ENCODE assay signal across 1 cellular context in genomic region chr10:5493698-5494097, GRCh38.
TF ChIP-seq lines count a peak whose summit lies in the region.

No MANE protein-coding gene starts in this region.

TF ChIP-seq in HepG2, 621 proteins besides CTCF, POLR2A, EP300 and RAD21 (continued from another document and continues in another):
- TF ChIP-seq, protein P1, sequence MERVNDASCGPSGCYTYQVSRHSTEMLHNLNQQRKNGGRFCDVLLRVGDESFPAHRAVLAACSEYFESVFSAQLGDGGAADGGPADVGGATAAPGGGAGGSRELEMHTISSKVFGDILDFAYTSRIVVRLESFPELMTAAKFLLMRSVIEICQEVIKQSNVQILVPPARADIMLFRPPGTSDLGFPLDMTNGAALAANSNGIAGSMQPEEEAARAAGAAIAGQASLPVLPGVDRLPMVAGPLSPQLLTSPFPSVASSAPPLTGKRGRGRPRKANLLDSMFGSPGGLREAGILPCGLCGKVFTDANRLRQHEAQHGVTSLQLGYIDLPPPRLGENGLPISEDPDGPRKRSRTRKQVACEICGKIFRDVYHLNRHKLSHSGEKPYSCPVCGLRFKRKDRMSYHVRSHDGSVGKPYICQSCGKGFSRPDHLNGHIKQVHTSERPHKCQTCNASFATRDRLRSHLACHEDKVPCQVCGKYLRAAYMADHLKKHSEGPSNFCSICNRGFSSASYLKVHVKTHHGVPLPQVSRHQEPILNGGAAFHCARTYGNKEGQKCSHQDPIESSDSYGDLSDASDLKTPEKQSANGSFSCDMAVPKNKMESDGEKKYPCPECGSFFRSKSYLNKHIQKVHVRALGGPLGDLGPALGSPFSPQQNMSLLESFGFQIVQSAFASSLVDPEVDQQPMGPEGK (CRISPR knock-in tag; IDR thresholded peaks at IDR 0.05) = peak; percentile 55; the same call in 1 of the 2 replicates
- TF ChIP-seq ZBTB4 (CRISPR knock-in tag; IDR thresholded peaks at IDR 0.05; ENCODE audit: borderline replicate concordance) (no peak), RFX1 (IDR thresholded peaks at IDR 0.05) (no peak), KDM5A (IDR thresholded peaks at IDR 0.05; ENCODE audit: borderline replicate concordance, low read length) (no peak), SKI (IDR thresholded peaks at IDR 0.05; ENCODE audit: partially characterized antibody) (no peak), TEAD3 (CRISPR knock-in tag; optimal IDR thresholded peaks at IDR 0.05; ENCODE audit: borderline replicate concordance) (peak; percentile 82), ZNF616 (CRISPR knock-in tag; IDR thresholded peaks at IDR 0.05; ENCODE audit: low read depth) (no peak), HOXA3 (CRISPR knock-in tag; IDR thresholded peaks at IDR 0.05) (no peak; the same call in 1 of the 2 replicates), HNF4A (CRISPR knock-in tag; IDR thresholded peaks at IDR 0.05) (peak; percentile 41; the same call in 1 of the 2 replicates), LCORL (IDR thresholded peaks at IDR 0.05) (no peak), LCORL (CRISPR knock-in tag; IDR thresholded peaks at IDR 0.05) (peak; percentile 87), CCDC6 (CRISPR knock-in tag; IDR thresholded peaks at IDR 0.05) (peak; percentile 59; the same call in 1 of the 2 replicates), ZNF432 (CRISPR knock-in tag; IDR thresholded peaks at IDR 0.05; ENCODE audit: borderline replicate concordance) (no peak), PAF1 (CRISPR knock-in tag; IDR thresholded peaks at IDR 0.05) (no peak), ATF4 (CRISPR knock-in tag; IDR thresholded peaks at IDR 0.05) (no peak), HNRNPK (IDR thresholded peaks at IDR 0.05; ENCODE audit: low read depth, low read length, poor library complexity, severe bottlenecking) (no peak), PAWR (CRISPR knock-in tag; IDR thresholded peaks at IDR 0.05; ENCODE audit: borderline replicate concordance) (no peak), NFRKB (IDR thresholded peaks at IDR 0.05) (no peak), SMC3 (IDR thresholded peaks at IDR 0.05; ENCODE audit: low read length) (no peak), SIN3A (IDR thresholded peaks at IDR 0.05; ENCODE audit: borderline replicate concordance, low read depth, low read length) (no peak), ZNF276 (CRISPR knock-in tag; IDR thresholded peaks at IDR 0.05; ENCODE audit: low read depth) (no peak), PLRG1 (conservative IDR thresholded peaks at IDR 0.05) (no peak), SOX13 (IDR thresholded peaks at IDR 0.05) (no peak), SOX13 (CRISPR knock-in tag; conservative IDR thresholded peaks at IDR 0.05 in 1 of 2, IDR thresholded peaks at IDR 0.05 in 1 of 2) (peak in 1 of 2 experiments; percentile 42; a peak in 1 of 4 replicates), TBX2 (CRISPR knock-in tag; IDR thresholded peaks at IDR 0.05; ENCODE audit: borderline replicate concordance) (peak; percentile 67), ELK4 (CRISPR knock-in tag; IDR thresholded peaks at IDR 0.05; ENCODE audit: borderline replicate concordance) (no peak)
- TF ChIP-seq, protein P2, sequence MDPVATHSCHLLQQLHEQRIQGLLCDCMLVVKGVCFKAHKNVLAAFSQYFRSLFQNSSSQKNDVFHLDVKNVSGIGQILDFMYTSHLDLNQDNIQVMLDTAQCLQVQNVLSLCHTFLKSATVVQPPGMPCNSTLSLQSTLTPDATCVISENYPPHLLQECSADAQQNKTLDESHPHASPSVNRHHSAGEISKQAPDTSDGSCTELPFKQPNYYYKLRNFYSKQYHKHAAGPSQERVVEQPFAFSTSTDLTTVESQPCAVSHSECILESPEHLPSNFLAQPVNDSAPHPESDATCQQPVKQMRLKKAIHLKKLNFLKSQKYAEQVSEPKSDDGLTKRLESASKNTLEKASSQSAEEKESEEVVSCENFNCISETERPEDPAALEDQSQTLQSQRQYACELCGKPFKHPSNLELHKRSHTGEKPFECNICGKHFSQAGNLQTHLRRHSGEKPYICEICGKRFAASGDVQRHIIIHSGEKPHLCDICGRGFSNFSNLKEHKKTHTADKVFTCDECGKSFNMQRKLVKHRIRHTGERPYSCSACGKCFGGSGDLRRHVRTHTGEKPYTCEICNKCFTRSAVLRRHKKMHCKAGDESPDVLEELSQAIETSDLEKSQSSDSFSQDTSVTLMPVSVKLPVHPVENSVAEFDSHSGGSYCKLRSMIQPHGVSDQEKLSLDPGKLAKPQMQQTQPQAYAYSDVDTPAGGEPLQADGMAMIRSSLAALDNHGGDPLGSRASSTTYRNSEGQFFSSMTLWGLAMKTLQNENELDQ (CRISPR knock-in tag; IDR thresholded peaks at IDR 0.05; ENCODE audit: borderline replicate concordance) = no peak
- TF ChIP-seq, protein P3, sequence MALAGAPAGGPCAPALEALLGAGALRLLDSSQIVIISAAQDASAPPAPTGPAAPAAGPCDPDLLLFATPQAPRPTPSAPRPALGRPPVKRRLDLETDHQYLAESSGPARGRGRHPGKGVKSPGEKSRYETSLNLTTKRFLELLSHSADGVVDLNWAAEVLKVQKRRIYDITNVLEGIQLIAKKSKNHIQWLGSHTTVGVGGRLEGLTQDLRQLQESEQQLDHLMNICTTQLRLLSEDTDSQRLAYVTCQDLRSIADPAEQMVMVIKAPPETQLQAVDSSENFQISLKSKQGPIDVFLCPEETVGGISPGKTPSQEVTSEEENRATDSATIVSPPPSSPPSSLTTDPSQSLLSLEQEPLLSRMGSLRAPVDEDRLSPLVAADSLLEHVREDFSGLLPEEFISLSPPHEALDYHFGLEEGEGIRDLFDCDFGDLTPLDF (CRISPR knock-in tag; IDR thresholded peaks at IDR 0.05) = no peak
- TF ChIP-seq, protein P4, sequence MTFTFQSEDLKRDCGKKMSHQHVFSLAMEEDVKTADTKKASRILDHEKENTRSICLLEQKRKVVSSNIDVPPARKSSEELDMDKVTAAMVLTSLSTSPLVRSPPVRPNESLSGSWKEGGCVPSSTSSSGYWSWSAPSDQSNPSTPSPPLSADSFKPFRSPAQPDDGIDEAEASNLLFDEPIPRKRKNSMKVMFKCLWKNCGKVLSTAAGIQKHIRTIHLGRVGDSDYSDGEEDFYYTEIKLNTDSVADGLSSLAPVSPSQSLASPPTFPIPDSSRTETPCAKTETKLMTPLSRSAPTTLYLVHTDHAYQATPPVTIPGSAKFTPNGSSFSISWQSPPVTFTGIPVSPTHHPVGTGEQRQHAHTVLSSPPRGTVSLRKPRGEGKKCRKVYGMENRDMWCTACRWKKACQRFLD (CRISPR knock-in tag; IDR thresholded peaks at IDR 0.05; ENCODE audit: borderline replicate concordance) = no peak
- TF ChIP-seq, protein P5, sequence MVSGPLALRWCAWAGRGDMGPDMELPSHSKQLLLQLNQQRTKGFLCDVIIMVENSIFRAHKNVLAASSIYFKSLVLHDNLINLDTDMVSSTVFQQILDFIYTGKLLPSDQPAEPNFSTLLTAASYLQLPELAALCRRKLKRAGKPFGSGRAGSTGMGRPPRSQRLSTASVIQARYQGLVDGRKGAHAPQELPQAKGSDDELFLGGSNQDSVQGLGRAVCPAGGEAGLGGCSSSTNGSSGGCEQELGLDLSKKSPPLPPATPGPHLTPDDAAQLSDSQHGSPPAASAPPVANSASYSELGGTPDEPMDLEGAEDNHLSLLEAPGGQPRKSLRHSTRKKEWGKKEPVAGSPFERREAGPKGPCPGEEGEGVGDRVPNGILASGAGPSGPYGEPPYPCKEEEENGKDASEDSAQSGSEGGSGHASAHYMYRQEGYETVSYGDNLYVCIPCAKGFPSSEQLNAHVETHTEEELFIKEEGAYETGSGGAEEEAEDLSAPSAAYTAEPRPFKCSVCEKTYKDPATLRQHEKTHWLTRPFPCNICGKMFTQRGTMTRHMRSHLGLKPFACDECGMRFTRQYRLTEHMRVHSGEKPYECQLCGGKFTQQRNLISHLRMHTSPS (CRISPR knock-in tag; IDR thresholded peaks at IDR 0.05; ENCODE audit: low read depth) = peak; percentile 51; the same call in 1 of the 2 replicates
